Comparison of ENCODE assay signal across 1 cellular context in the genomic region with DNA sequence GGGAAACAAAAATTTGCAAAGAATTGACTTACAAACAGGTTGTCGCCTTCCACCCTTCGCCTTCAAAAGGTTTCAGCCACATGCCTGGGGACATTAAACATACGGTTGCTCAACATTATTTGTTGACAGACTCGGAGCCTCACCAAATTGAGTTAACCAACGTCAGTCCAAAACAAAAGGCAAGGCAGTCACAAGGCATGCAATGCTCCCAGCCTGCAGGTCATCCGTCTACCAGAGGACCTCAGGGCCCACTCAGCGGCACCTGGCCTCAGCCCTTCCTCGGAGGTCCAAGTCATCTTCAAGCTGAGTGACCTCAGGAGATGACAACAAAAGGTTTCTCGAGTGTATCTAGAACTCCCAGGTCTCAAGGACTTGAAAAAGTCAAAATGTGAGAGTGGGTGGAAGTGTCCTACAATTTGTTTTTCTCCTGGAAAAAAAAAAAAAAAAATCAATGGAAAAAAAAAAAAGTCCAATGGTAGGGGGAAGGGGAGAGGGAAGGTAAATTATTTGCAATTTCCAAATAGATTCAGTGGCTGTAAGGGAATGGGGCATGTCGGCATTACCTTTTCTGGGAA.
A peak's percentile ranks its signal among the peaks of the same experiment; 100 is the strongest.
TF ChIP-seq lines count a peak whose summit lies in the region.

No MANE protein-coding gene starts in this region.

TF ChIP-seq in HepG2, 621 proteins besides CTCF, POLR2A, EP300 and RAD21 (continued from another document):
- TF ChIP-seq, protein P1, sequence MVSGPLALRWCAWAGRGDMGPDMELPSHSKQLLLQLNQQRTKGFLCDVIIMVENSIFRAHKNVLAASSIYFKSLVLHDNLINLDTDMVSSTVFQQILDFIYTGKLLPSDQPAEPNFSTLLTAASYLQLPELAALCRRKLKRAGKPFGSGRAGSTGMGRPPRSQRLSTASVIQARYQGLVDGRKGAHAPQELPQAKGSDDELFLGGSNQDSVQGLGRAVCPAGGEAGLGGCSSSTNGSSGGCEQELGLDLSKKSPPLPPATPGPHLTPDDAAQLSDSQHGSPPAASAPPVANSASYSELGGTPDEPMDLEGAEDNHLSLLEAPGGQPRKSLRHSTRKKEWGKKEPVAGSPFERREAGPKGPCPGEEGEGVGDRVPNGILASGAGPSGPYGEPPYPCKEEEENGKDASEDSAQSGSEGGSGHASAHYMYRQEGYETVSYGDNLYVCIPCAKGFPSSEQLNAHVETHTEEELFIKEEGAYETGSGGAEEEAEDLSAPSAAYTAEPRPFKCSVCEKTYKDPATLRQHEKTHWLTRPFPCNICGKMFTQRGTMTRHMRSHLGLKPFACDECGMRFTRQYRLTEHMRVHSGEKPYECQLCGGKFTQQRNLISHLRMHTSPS (CRISPR knock-in tag; IDR thresholded peaks at IDR 0.05; ENCODE audit: low read depth): no peak; the same call in 1 of the 2 replicates
- TF ChIP-seq, protein P2, sequence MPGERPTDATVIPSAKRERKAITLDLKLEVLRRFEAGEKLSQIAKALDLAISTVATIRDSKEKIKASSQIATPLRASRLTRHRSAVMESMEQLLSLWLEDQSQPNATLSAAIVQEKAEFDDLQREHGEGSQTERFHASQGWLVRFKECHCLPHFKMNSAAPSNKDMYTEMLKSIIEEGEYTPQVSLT (CRISPR knock-in tag; IDR thresholded peaks at IDR 0.05; ENCODE audit: borderline replicate concordance, low read depth): 0 out of 2 replicates have a peak, but pooled peaks have one; percentile 77
- TF ChIP-seq ZNF616 (CRISPR knock-in tag; IDR thresholded peaks at IDR 0.05; ENCODE audit: low read depth): no peak
- peak; percentile 68; the same call in 1 of the 2 replicates for TF ChIP-seq KMT2A (CRISPR knock-in tag; IDR thresholded peaks at IDR 0.05)
- TF ChIP-seq ZSCAN30 (CRISPR knock-in tag; IDR thresholded peaks at IDR 0.05): no peak
- TF ChIP-seq RBM22 (optimal IDR thresholded peaks at IDR 0.05; ENCODE audit: low read length): no peak
- TF ChIP-seq, protein P3, sequence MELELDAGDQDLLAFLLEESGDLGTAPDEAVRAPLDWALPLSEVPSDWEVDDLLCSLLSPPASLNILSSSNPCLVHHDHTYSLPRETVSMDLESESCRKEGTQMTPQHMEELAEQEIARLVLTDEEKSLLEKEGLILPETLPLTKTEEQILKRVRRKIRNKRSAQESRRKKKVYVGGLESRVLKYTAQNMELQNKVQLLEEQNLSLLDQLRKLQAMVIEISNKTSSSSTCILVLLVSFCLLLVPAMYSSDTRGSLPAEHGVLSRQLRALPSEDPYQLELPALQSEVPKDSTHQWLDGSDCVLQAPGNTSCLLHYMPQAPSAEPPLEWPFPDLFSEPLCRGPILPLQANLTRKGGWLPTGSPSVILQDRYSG (CRISPR knock-in tag; IDR thresholded peaks at IDR 0.05): peak; percentile 97
- no peak for TF ChIP-seq SYNCRIP (IDR thresholded peaks at IDR 0.05; ENCODE audit: insufficient read depth, low read depth, low read length)
- peak; percentile 96; the same call in 1 of the 2 replicates for TF ChIP-seq SATB2 (CRISPR knock-in tag; IDR thresholded peaks at IDR 0.05)
- TF ChIP-seq RCOR2 (CRISPR knock-in tag; IDR thresholded peaks at IDR 0.05): peak; percentile 27; the same call in 1 of the 2 replicates
- peak; percentile 44; the same call in 1 of the 2 replicates for TF ChIP-seq ESRRA (CRISPR knock-in tag; IDR thresholded peaks at IDR 0.05; ENCODE audit: low read depth)
- peak; percentile 38; the same call in 1 of the 2 replicates for TF ChIP-seq NCOR1 (IDR thresholded peaks at IDR 0.05; ENCODE audit: borderline replicate concordance, low read length)
- 0 out of 2 replicates have a peak, but pooled peaks have one; percentile 28 for TF ChIP-seq ZNF143 (CRISPR knock-in tag; IDR thresholded peaks at IDR 0.05)
- peak; percentile 48; the same call in 1 of the 2 replicates for TF ChIP-seq ZNF777 (CRISPR knock-in tag; IDR thresholded peaks at IDR 0.05)
- peak; percentile 98 for TF ChIP-seq BRCA1 (CRISPR knock-in tag; IDR thresholded peaks at IDR 0.05)
- TF ChIP-seq, protein P4, sequence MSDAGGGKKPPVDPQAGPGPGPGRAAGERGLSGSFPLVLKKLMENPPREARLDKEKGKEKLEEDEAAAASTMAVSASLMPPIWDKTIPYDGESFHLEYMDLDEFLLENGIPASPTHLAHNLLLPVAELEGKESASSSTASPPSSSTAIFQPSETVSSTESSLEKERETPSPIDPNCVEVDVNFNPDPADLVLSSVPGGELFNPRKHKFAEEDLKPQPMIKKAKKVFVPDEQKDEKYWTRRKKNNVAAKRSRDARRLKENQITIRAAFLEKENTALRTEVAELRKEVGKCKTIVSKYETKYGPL (CRISPR knock-in tag; IDR thresholded peaks at IDR 0.05): peak; percentile 85; the same call in 1 of the 2 replicates
- TF ChIP-seq, protein P5, sequence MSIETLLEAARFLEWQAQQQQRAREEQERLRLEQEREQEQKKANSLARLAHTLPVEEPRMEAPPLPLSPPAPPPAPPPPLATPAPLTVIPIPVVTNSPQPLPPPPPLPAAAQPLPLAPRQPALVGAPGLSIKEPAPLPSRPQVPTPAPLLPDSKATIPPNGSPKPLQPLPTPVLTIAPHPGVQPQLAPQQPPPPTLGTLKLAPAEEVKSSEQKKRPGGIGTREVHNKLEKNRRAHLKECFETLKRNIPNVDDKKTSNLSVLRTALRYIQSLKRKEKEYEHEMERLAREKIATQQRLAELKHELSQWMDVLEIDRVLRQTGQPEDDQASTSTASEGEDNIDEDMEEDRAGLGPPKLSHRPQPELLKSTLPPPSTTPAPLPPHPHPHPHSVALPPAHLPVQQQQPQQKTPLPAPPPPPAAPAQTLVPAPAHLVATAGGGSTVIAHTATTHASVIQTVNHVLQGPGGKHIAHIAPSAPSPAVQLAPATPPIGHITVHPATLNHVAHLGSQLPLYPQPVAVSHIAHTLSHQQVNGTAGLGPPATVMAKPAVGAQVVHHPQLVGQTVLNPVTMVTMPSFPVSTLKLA (IDR thresholded peaks at IDR 0.05): no peak
- TF ChIP-seq ZBTB1 (CRISPR knock-in tag; IDR thresholded peaks at IDR 0.05; ENCODE audit: borderline replicate concordance): no peak
- TF ChIP-seq, protein P6, sequence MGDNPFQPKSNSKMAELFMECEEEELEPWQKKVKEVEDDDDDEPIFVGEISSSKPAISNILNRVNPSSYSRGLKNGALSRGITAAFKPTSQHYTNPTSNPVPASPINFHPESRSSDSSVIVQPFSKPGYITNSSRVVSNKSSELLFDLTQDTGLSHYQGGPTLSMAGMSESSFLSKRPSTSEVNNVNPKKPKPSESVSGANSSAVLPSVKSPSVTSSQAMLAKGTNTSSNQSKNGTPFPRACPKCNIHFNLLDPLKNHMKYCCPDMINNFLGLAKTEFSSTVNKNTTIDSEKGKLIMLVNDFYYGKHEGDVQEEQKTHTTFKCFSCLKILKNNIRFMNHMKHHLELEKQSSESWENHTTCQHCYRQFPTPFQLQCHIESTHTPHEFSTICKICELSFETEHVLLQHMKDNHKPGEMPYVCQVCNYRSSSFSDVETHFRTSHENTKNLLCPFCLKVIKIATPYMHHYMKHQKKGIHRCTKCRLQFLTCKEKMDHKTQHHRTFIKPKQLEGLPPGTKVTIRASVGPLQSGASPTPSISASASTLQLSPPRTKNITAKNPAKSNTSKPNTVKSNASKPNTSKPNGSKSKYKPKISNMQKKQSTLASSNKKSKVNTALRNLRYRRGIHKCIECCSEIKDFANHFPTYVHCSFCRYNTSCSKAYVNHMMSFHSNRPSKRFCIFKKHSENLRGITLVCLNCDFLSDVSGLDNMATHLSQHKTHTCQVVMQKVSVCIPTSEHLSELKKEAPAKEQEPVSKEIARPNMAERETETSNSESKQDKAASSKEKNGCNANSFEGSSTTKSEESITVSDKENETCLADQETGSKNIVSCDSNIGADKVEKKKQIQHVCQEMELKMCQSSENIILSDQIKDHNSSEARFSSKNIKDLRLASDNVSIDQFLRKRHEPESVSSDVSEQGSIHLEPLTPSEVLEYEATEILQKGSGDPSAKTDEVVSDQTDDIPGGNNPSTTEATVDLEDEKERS (CRISPR knock-in tag; IDR thresholded peaks at IDR 0.05): peak; percentile 84
- TF ChIP-seq AHR (CRISPR knock-in tag; IDR thresholded peaks at IDR 0.05): peak; percentile 58; the same call in 1 of the 2 replicates
- TF ChIP-seq THAP11 (CRISPR knock-in tag; IDR thresholded peaks at IDR 0.05): peak; percentile 78
- no peak for TF ChIP-seq NCOA5 (CRISPR knock-in tag; IDR thresholded peaks at IDR 0.05)
- TF ChIP-seq, protein P7, sequence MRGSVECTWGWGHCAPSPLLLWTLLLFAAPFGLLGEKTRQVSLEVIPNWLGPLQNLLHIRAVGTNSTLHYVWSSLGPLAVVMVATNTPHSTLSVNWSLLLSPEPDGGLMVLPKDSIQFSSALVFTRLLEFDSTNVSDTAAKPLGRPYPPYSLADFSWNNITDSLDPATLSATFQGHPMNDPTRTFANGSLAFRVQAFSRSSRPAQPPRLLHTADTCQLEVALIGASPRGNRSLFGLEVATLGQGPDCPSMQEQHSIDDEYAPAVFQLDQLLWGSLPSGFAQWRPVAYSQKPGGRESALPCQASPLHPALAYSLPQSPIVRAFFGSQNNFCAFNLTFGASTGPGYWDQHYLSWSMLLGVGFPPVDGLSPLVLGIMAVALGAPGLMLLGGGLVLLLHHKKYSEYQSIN (CRISPR knock-in tag; IDR thresholded peaks at IDR 0.05; ENCODE audit: borderline replicate concordance): no peak
- peak; percentile 99 for TF ChIP-seq ZMAT3 (CRISPR knock-in tag; conservative IDR thresholded peaks at IDR 0.05)
